In genomic region chr1:107831921-107832320, GRCh38 we compare ENCODE assay signal across 19 cellular contexts.
DNase-seq lines count a peak whose midpoint lies in the region; ATAC-seq and TF ChIP-seq lines count a peak whose summit lies in the region.
"Had no signal": no experiment of that assay in that cellular context is flagged by ENCODE, and none has a peak within 500 bp of the region (broad histone marks: within the 10 kb centered on the region; RNA-seq: fewer than 3 reads in every experiment).

No MANE protein-coding gene starts in this region.

- ATAC-seq in CD8-positive, alpha-beta T cell: no peak
- no peak for ATAC-seq in stimulated activated naive B cell treated with anti-CD40 and anti-IgM and Interleukin-4, amounts not matched to agents 10 μg/mL and 1 μg/mL and 100 μg/mL, for 72 hours (replicated peaks)
- ATAC-seq in GM18868 (IDR thresholded peaks at IDR 0.05; ENCODE audit: unreplicated experiment): no peak
- no peak for ATAC-seq in HG02642 (IDR thresholded peaks at IDR 0.05; ENCODE audit: poor library complexity, unreplicated experiment)
- ATAC-seq: HepG2 had no signal

- H3K27ac ChIP-seq in CD8-positive, alpha-beta T cell (ENCODE audit: low read depth, low read length): no peak overlapping the region
- H3K27ac ChIP-seq in KOPT-K1 (ENCODE audit: low read depth, low read length, poor library complexity, severe bottlenecking): peak overlapping the region; percentile 27
- H3K27ac ChIP-seq: PC-9, RWPE1 had no signal

- TF ChIP-seq CTCF in CD8-positive, alpha-beta T cell (IDR thresholded peaks at IDR 0.05): no peak

- H3K4me3 ChIP-seq in CD8-positive, alpha-beta T cell (ENCODE audit: low read depth, low read length): no peak overlapping the region
- H3K4me3 ChIP-seq: PC-9 had no signal

- H3K4me1 Mint-ChIP-seq in CD8-positive, alpha-beta T cell (ENCODE audit: low read depth): peaks cover 75% of the 10 kb centered on the region
- peaks cover 53 to 85% of the 10 kb centered on the region in 2 donors for H3K4me1 Mint-ChIP-seq in stimulated activated naive B cell treated with anti-CD40 and anti-IgM and Interleukin-4, amounts not matched to agents 10 μg/mL and 1 μg/mL and 100 μg/mL, for 72 hours

- POLR2A ChIA-PET in CD8-positive, alpha-beta T cell (lab: Charles Lee): interaction anchor here (1.3 to 1.4 kb wide), 2 partner anchors 11 to 13 kb away, joined by 4 read pairs; no protein-coding TSS in a partner anchor

- H3K27me3 ChIP-seq in CD8-positive, alpha-beta T cell (ENCODE audit: insufficient read depth, low read length): no peaks in the 10 kb centered on the region

- intact Hi-C loops in CD8-positive, alpha-beta T cell (cut with DNase I, micrococcal nuclease): loop anchor here (1.0 to 5.0 kb wide), 3 partner anchors 7 to 250 kb away; no protein-coding TSS in a partner anchor

- no peaks in the 10 kb centered on the region for H3K9me3 Mint-ChIP-seq in CD8-positive, alpha-beta T cell
- no peaks in the 10 kb centered on the region for H3K9me3 Mint-ChIP-seq in stimulated activated naive B cell treated with anti-CD40 and anti-IgM and Interleukin-4, amounts not matched to agents 10 μg/mL and 1 μg/mL and 100 μg/mL, for 72 hours

- H3K27me3 Mint-ChIP-seq in CD8-positive, alpha-beta T cell (ENCODE audit: low read depth): no peaks in the 10 kb centered on the region
- H3K27me3 Mint-ChIP-seq in stimulated activated naive B cell treated with anti-CD40 and anti-IgM and Interleukin-4, amounts not matched to agents 10 μg/mL and 1 μg/mL and 100 μg/mL, for 72 hours: no peaks in the 10 kb centered on the region

- H3K36me3 Mint-ChIP-seq in CD8-positive, alpha-beta T cell: no peaks in the 10 kb centered on the region
- H3K36me3 Mint-ChIP-seq in stimulated activated naive B cell treated with anti-CD40 and anti-IgM and Interleukin-4, amounts not matched to agents 10 μg/mL and 1 μg/mL and 100 μg/mL, for 72 hours: peaks cover 2 to 7% of the 10 kb centered on the region in 2 donors

- peaks cover 52% of the 10 kb centered on the region for H3K4me1 ChIP-seq in CD8-positive, alpha-beta T cell (ENCODE audit: insufficient read depth, low read length)
- H3K4me1 ChIP-seq: Caco-2 had no signal

- CTCF ChIA-PET in CD8-positive, alpha-beta T cell (lab: Charles Lee): interaction anchor here (1.1 to 2.7 kb wide), 4 partner anchors 9 to 294 kb away, joined by 3 to 10 read pairs (median 6); no protein-coding TSS in a partner anchor

- H3K4me3 Mint-ChIP-seq in CD8-positive, alpha-beta T cell: no peak overlapping the region
- H3K4me3 Mint-ChIP-seq in stimulated activated naive B cell treated with anti-CD40 and anti-IgM and Interleukin-4, amounts not matched to agents 10 μg/mL and 1 μg/mL and 100 μg/mL, for 72 hours: peak overlapping the region; percentile 75 to 82

- H3K9me3 ChIP-seq in CD8-positive, alpha-beta T cell (ENCODE audit: low read length): no peaks in the 10 kb centered on the region
- no peaks in the 10 kb centered on the region for H3K9me3 ChIP-seq in KOPT-K1 (ENCODE audit: insufficient read depth, low read length, poor library complexity, severe bottlenecking)
- H3K9me3 ChIP-seq: Caco-2 had no signal

- no peak for DNase-seq in CD8-positive, alpha-beta T cell
- peak; percentile 55 for DNase-seq in kidney tubule cell (ENCODE audit: low spot score)
- no peak for DNase-seq in stimulated activated naive B cell treated with anti-CD40 and anti-IgM and Interleukin-4, amounts not matched to agents 10 μg/mL and 1 μg/mL and 100 μg/mL, for 72 hours
- no peak for DNase-seq in T-helper 9 cell
- DNase-seq: ACHN, Caco-2, DMS153, KBM-7, MV-4-11, NCI-H1694 treated with DMSO at 0.1 percent for 48 hours, NCI-H226, NCI-H524, PC-9, SIG-M5 had no signal

- peak overlapping the region; percentile 10 for H3K27ac Mint-ChIP-seq in CD8-positive, alpha-beta T cell
- peak overlapping the region; percentile 93 for H3K27ac Mint-ChIP-seq in stimulated activated naive B cell treated with anti-CD40 and anti-IgM and Interleukin-4, amounts not matched to agents 10 μg/mL and 1 μg/mL and 100 μg/mL, for 72 hours

- no peaks in the 10 kb centered on the region for H3K36me3 ChIP-seq in CD8-positive, alpha-beta T cell (ENCODE audit: insufficient read depth, low read length)
- H3K36me3 ChIP-seq in KOPT-K1 (ENCODE audit: insufficient read depth, low read length): no peaks in the 10 kb centered on the region
